8 cellular contexts compared by ENCODE assay signal in genomic region chr6:137389150-137389664, GRCh38.
A peak's percentile ranks its signal among the peaks of the same experiment; 100 is the strongest.
DNase-seq lines count a peak whose midpoint lies in the region; ATAC-seq and TF ChIP-seq lines count a peak whose summit lies in the region.

No MANE protein-coding gene starts in this region.

- H3K27me3 ChIP-seq in effector memory CD4-positive, alpha-beta T cell (replicated peaks; ENCODE audit: control insufficient read depth, insufficient read depth, low read length, poor library complexity, severe bottlenecking): no peaks in the 10 kb centered on the region

- peak overlapping the region; percentile 43 for H3K27ac ChIP-seq in effector memory CD4-positive, alpha-beta T cell (ENCODE audit: insufficient read depth, low read length, poor library complexity, severe bottlenecking)

- H3K4me1 ChIP-seq in effector memory CD4-positive, alpha-beta T cell (ENCODE audit: control insufficient read depth, insufficient read depth, low read length, poor library complexity, severe bottlenecking): peaks cover 41% of the 10 kb centered on the region

- H3K36me3 ChIP-seq in effector memory CD4-positive, alpha-beta T cell (ENCODE audit: control insufficient read depth, insufficient read depth, low read length): no peaks in the 10 kb centered on the region

- CTCF ChIA-PET in HEK293T (lab: Yijun Ruan, JAX): no interaction called here

- POLR2A ChIA-PET in HEK293T (lab: Yijun Ruan, JAX): no interaction called here

- H3K9me3 ChIP-seq in effector memory CD4-positive, alpha-beta T cell (ENCODE audit: control insufficient read depth, low read length): no peaks in the 10 kb centered on the region

- DNase-seq in HS-5 (ENCODE audit: low read depth) (peak; percentile 6), ecto neural progenitor cell (ENCODE audit: low spot score) (no peak), HEK293T (ENCODE audit: extremely low spot score) (no peak), cerebellar cortex (ENCODE audit: low spot score) (no peak)
- DNase-seq in activated CD4-positive, alpha-beta T cell treated with anti-CD3 and anti-CD28 coated beads for 24 hours (ENCODE audit: low read depth in 2 of 2): peak; percentile 37 to 66
- DNase-seq in effector memory CD4-positive, alpha-beta T cell: peak; percentile 39 to 53 (median 51)
- peak; percentile 49 to 57 for DNase-seq in stimulated activated CD8-positive, alpha-beta memory T cell treated with anti-CD3 and anti-CD28 coated beads, Interleukin-2, amount 100 ng/mL, for 48 hours (ENCODE audit: low read depth in 2 of 2)

- ATAC-seq in GM18870 (IDR thresholded peaks at IDR 0.05; ENCODE audit: unreplicated experiment): peak; percentile 43

- H3K4me3 ChIP-seq in effector memory CD4-positive, alpha-beta T cell (ENCODE audit: insufficient read depth, low read depth, low read length, poor library complexity, severe bottlenecking): no peak overlapping the region

TF ChIP-seq in HEK293T, 16 proteins besides CTCF, POLR2A, EP300 and RAD21:
- TF ChIP-seq ELF4 (IDR thresholded peaks at IDR 0.05) (no peak), FOXM1 (IDR thresholded peaks at IDR 0.05; ENCODE audit: borderline replicate concordance) (no peak), SP1 (IDR thresholded peaks at IDR 0.05) (no peak), TARDBP (IDR thresholded peaks at IDR 0.05) (no peak), PKNOX1 (IDR thresholded peaks at IDR 0.05) (no peak), FOXA1 (IDR thresholded peaks at IDR 0.05) (no peak), SUZ12 (IDR thresholded peaks at IDR 0.05) (no peak), HDGF (IDR thresholded peaks at IDR 0.05; ENCODE audit: borderline replicate concordance) (no peak), ARNT (IDR thresholded peaks at IDR 0.05) (no peak), NFRKB (IDR thresholded peaks at IDR 0.05) (no peak), FOXK2 (IDR thresholded peaks at IDR 0.05) (no peak), BHLHE40 (IDR thresholded peaks at IDR 0.05; ENCODE audit: borderline replicate concordance) (no peak), L3MBTL2 (conservative IDR thresholded peaks at IDR 0.05) (no peak), ZNF384 (IDR thresholded peaks at IDR 0.05) (no peak), CTBP1 (IDR thresholded peaks at IDR 0.05; ENCODE audit: borderline replicate concordance) (no peak), LEF1 (IDR thresholded peaks at IDR 0.05; ENCODE audit: borderline replicate concordance) (no peak)

Comparison
In these comparisons a context has a peak if more than half of its experiments do, and no peak if none do; other contexts are left out.
1. DNase-seq: peak in HS-5 (single experiment), activated CD4-positive, alpha-beta T cell treated with anti-CD3 and anti-CD28 coated beads for 24 hours (2 of 2), effector memory CD4-positive, alpha-beta T cell (3 of 3) and stimulated activated CD8-positive, alpha-beta memory T cell treated with anti-CD3 and anti-CD28 coated beads, Interleukin-2, amount 100 ng/mL, for 48 hours (2 of 2); none in ecto neural progenitor cell (single experiment), HEK293T (single experiment) and cerebellar cortex (single experiment).